In genomic region chr4:1453731-1454130, GRCh38 we compare ENCODE assay signal across 32 cellular contexts. TPM values are rescaled to one million over a fixed set of nuclear protein-coding genes. Genes with fewer than 3 reads are reported as not detected.
DNase-seq lines count a peak whose midpoint lies in the region; ATAC-seq, FAIRE-seq and TF ChIP-seq lines count a peak whose summit lies in the region.
"Had no signal": no experiment of that assay in that cellular context is flagged by ENCODE, and none has a peak within 500 bp of the region (broad histone marks: within the 10 kb centered on the region; RNA-seq: fewer than 3 reads in every experiment).

No MANE protein-coding gene starts in this region.

- H3K79me2 ChIP-seq in H1 (ENCODE audit: control insufficient read depth in 1 of 2, insufficient read depth in 2 of 2, low read length in 2 of 2) (no peaks in the 10 kb centered on the region), neural progenitor cell (ENCODE audit: low read depth) (no peaks in the 10 kb centered on the region)

- H2BK12ac ChIP-seq in H1 (ENCODE audit: low read depth, low read length), result no peak overlapping the region

- H4K20me1 ChIP-seq in IMR-90 (ENCODE audit: insufficient read depth, low read length) (no peaks in the 10 kb centered on the region), H1 (replicated peaks in 1 of 2; ENCODE audit: control insufficient read depth in 1 of 2, insufficient read depth in 2 of 2, low read length in 2 of 2) (peaks cover 0 to 15% of the 10 kb centered on the region in 2 experiments), neural progenitor cell (ENCODE audit: low read depth) (no peaks in the 10 kb centered on the region)
- H4K20me1 ChIP-seq: BLaER1 had no signal

- CTCF ChIA-PET in HEK293 (lab: Yijun Ruan, JAX) (no interaction called here), IMR-90 (lab: Yijun Ruan, JAX) (no interaction called here), H1 (lab: Charles Lee; ENCODE audit: partially characterized antibody) (no interaction called here)

- dilution Hi-C loops in IMR-90 (cut with HindIII; ENCODE audit: low sequenced_read_pairs, unreplicated experiment), result no loop called here

- no peak overlapping the region for H4K5ac ChIP-seq in IMR-90 (ENCODE audit: low read depth, low read length)
- no peak overlapping the region for H4K5ac ChIP-seq in H1 (ENCODE audit: insufficient read length, low read depth, low read length)

- H3K4ac ChIP-seq in IMR-90 (ENCODE audit: low read depth, low read length) (no peak overlapping the region), H1 (replicated peaks; ENCODE audit: insufficient read length, low read depth, low read length) (no peak overlapping the region)

- H3K9me3 Mint-ChIP-seq in neural progenitor cell, result peaks cover 24% of the 10 kb centered on the region
- peaks cover 27% of the 10 kb centered on the region for H3K9me3 Mint-ChIP-seq in activated T-helper 1 cell treated with anti-CD3 and anti-CD28 coated beads, Interleukin-12 subunit alpha, Interleukin-12 subunit beta, Interleukin-2, Interleukin-4 antibody, amounts not matched to agents 30 ng/mL and 10 ng/mL and 1 ng/mL, durations not matched to agents 14 hours and 24 hours and 36 hours

- TF ChIP-seq RAD21 in IMR-90 (IDR thresholded peaks at IDR 0.05; ENCODE audit: low read length) (no peak), H1 (IDR thresholded peaks at IDR 0.05 in 1 of 2, conservative IDR thresholded peaks at IDR 0.05 in 1 of 2; ENCODE audit: low read depth in 2 of 2, low read length in 2 of 2) (no peak)

- in situ Hi-C loops in IMR-90 (cut with MboI; ENCODE audit: low sequenced_read_pairs), result no loop called here

- H3K9me3 ChIP-seq in HEK293 (ENCODE audit: control insufficient read depth, insufficient read depth, low read depth, low read length), result no peaks in the 10 kb centered on the region
- H3K9me3 ChIP-seq in IMR-90 (ENCODE audit: control insufficient read depth, insufficient read depth, low read length), result peaks cover 2% of the 10 kb centered on the region; the same call in 1 of the 2 replicates
- H3K9me3 ChIP-seq in H1 (ENCODE audit: insufficient read depth in 2 of 2, low read depth in 1 of 2, low read length in 1 of 2), result peaks cover 0 to 17% of the 10 kb centered on the region in 2 experiments; a peak in 3 of 4 replicates
- H3K9me3 ChIP-seq in neural progenitor cell (ENCODE audit: low read depth), result no peaks in the 10 kb centered on the region
- H3K9me3 ChIP-seq: BE2C had no signal

- intact Hi-C loops in IMR-90 (cut with micrococcal nuclease), result no loop called here
- intact Hi-C loops in activated T-helper 1 cell treated with anti-CD3 and anti-CD28 coated beads, Interleukin-12 subunit alpha, Interleukin-12 subunit beta, Interleukin-2, Interleukin-4 antibody, amounts not matched to agents 30 ng/mL and 10 ng/mL and 1 ng/mL, durations not matched to agents 14 hours and 24 hours and 36 hours (cut with micrococcal nuclease), result no loop called here

- no TSS peak for BruUV-seq in IMR-90 (replicated peaks; lab: Mats Ljungman, UMichigan)

- peaks cover 2% of the 10 kb centered on the region for H3K36me3 Mint-ChIP-seq in neural progenitor cell
- H3K36me3 Mint-ChIP-seq in activated T-helper 1 cell treated with anti-CD3 and anti-CD28 coated beads, Interleukin-12 subunit alpha, Interleukin-12 subunit beta, Interleukin-2, Interleukin-4 antibody, amounts not matched to agents 30 ng/mL and 10 ng/mL and 1 ng/mL, durations not matched to agents 14 hours and 24 hours and 36 hours (ENCODE audit: low read depth), result peaks cover 2% of the 10 kb centered on the region
- H3K36me3 Mint-ChIP-seq: CD14-positive monocyte had no signal

- no peaks in the 10 kb centered on the region for H3F3A ChIP-seq in neural progenitor cell (ENCODE audit: low read depth)

- no peak for ATAC-seq in IMR-90 (ENCODE audit: low read depth)
- ATAC-seq: GM12878 had no signal

- peaks cover 21% of the 10 kb centered on the region for H3K27me3 Mint-ChIP-seq in neural progenitor cell (ENCODE audit: insufficient read depth, low read depth)
- peaks cover 6% of the 10 kb centered on the region for H3K27me3 Mint-ChIP-seq in activated T-helper 1 cell treated with anti-CD3 and anti-CD28 coated beads, Interleukin-12 subunit alpha, Interleukin-12 subunit beta, Interleukin-2, Interleukin-4 antibody, amounts not matched to agents 30 ng/mL and 10 ng/mL and 1 ng/mL, durations not matched to agents 14 hours and 24 hours and 36 hours (ENCODE audit: insufficient read depth)

- H3K14ac ChIP-seq in IMR-90 (replicated peaks; ENCODE audit: low read depth, low read length), result no peak overlapping the region
- H3K14ac ChIP-seq in H1 (ENCODE audit: insufficient read length), result no peak overlapping the region

- no peak overlapping the region for H3K4me3 ChIP-seq in HEK293 (ENCODE audit: low read depth, low read length)
- no peak overlapping the region for H3K4me3 ChIP-seq in IMR-90 (ENCODE audit: insufficient read depth, low read depth, low read length)
- no peak overlapping the region for H3K4me3 ChIP-seq in H1 (ENCODE audit: extremely low read depth in 1 of 4, insufficient read depth in 2 of 4, low read depth in 3 of 4, low read length in 4 of 4)
- no peak overlapping the region for H3K4me3 ChIP-seq in neural progenitor cell
- H3K4me3 ChIP-seq: BLaER1, GM12878 had no signal

- H3K23ac ChIP-seq in IMR-90 (ENCODE audit: low read depth, low read length) (no peak overlapping the region), H1 (ENCODE audit: insufficient read length) (no peak overlapping the region)

- H3K56ac ChIP-seq in IMR-90 (ENCODE audit: extremely low read depth, insufficient read depth, low read length) (no peak overlapping the region), H1 (replicated peaks; ENCODE audit: insufficient read length, low read depth, low read length) (peak overlapping the region; percentile 95)

- H2BK20ac ChIP-seq in IMR-90 (ENCODE audit: low read depth, low read length) (no peak overlapping the region), H1 (ENCODE audit: low read length) (no peak overlapping the region)

- H3K18ac ChIP-seq in IMR-90 (ENCODE audit: low read depth, low read length), result no peak overlapping the region
- H3K18ac ChIP-seq in H1 (ENCODE audit: extremely low read depth, low read length), result no peak overlapping the region

- H3K9ac ChIP-seq in IMR-90 (ENCODE audit: low read depth, low read length), result no peak overlapping the region
- no peak overlapping the region for H3K9ac ChIP-seq in H1 (replicated peaks in 1 of 4; ENCODE audit: extremely low read depth in 1 of 4, low read depth in 3 of 4, low read length in 3 of 4)
- H3K9ac ChIP-seq in neural progenitor cell, result no peak overlapping the region
- H3K9ac ChIP-seq: BLaER1 had no signal

- H4K8ac ChIP-seq in IMR-90 (ENCODE audit: low read depth in 2 of 2, low read length in 2 of 2) (no peak overlapping the region), H1 (ENCODE audit: extremely low read depth, insufficient read depth, low read length) (no peak overlapping the region)

- no peak overlapping the region for H3K27ac Mint-ChIP-seq in neural progenitor cell
- no peak overlapping the region for H3K27ac Mint-ChIP-seq in activated T-helper 1 cell treated with anti-CD3 and anti-CD28 coated beads, Interleukin-12 subunit alpha, Interleukin-12 subunit beta, Interleukin-2, Interleukin-4 antibody, amounts not matched to agents 30 ng/mL and 10 ng/mL and 1 ng/mL, durations not matched to agents 14 hours and 24 hours and 36 hours
- H3K27ac Mint-ChIP-seq: CD14-positive monocyte; CD4-positive, alpha-beta memory T cell; CD8-positive, alpha-beta memory T cell had no signal

- H2BK15ac ChIP-seq in IMR-90 (ENCODE audit: low read depth, low read length) (no peak overlapping the region), H1 (ENCODE audit: low read length) (no peak overlapping the region)

- DNase-seq in IMR-90, result no peak
- no peak for DNase-seq in H1 (ENCODE audit: low read depth in 1 of 2, low spot score in 2 of 2)
- DNase-seq in neural progenitor cell (ENCODE audit: low spot score), result no peak
- no peak for DNase-seq in GM12891 (ENCODE audit: insufficient read length, low spot score)
- no peak for DNase-seq in activated T-helper 1 cell treated with anti-CD3 and anti-CD28 coated beads, Interleukin-12 subunit alpha, Interleukin-12 subunit beta, Interleukin-2, Interleukin-4 antibody, amounts not matched to agents 30 ng/mL and 10 ng/mL and 1 ng/mL, durations not matched to agents 14 hours and 24 hours and 36 hours (ENCODE audit: low spot score)
- DNase-seq in stimulated activated CD4-positive, alpha-beta T cell treated with anti-CD3 and anti-CD28 coated beads, Interleukin-4, amount 100 ng/mL, for 24 hours, result no peak
- no peak for DNase-seq in cortex of kidney (lab: John Stamatoyannopoulos, UW)
- DNase-seq: 8988T; ACHN; BE2C; C1 segment of cervical spinal cord; CD4-positive, alpha-beta memory T cell; CD4-positive, CD25-positive, alpha-beta regulatory T cell; CD8-positive, alpha-beta memory T cell; COR-L47; DMS 273 treated with DMSO at 0.1 percent for 48 hours; DMS153; DMS53; DMS79; DND-41; EL; GDM1 had no signal

- H2BK120ac ChIP-seq in IMR-90 (ENCODE audit: low read depth, low read length), result no peak overlapping the region
- no peak overlapping the region for H2BK120ac ChIP-seq in H1 (replicated peaks; ENCODE audit: low read depth, low read length)

- H3K27ac ChIP-seq in HEK293 (ENCODE audit: extremely low read depth, low read depth, low read length) (no peak overlapping the region), IMR-90 (ENCODE audit: insufficient read depth, low read length) (no peak overlapping the region), H1 (ENCODE audit: low read depth, low read length) (no peak overlapping the region), neural progenitor cell (no peak overlapping the region)
- H3K27ac ChIP-seq: BLaER1 had no signal

- H2BK5ac ChIP-seq in IMR-90 (ENCODE audit: low read depth, low read length, poor library complexity, severe bottlenecking) (peak overlapping the region; percentile 54), H1 (ENCODE audit: low read depth, low read length) (no peak overlapping the region)

- no peak for TF ChIP-seq EP300 in H1 (IDR thresholded peaks at IDR 0.05; ENCODE audit: borderline replicate concordance in 1 of 2, low read depth in 2 of 2, low read length in 2 of 2)

- H3K4me2 ChIP-seq in IMR-90 (ENCODE audit: low read depth, low read length) (no peak overlapping the region), H1 (ENCODE audit: insufficient read depth in 1 of 2, low read depth in 2 of 2, low read length in 2 of 2) (no peak overlapping the region), neural progenitor cell (no peak overlapping the region)
- H3K4me2 ChIP-seq: BLaER1 had no signal

- POLR2A ChIA-PET in HEK293 (lab: Yijun Ruan, JAX), result no interaction called here
- POLR2A ChIA-PET in IMR-90 (lab: Charles Lee; ENCODE audit: unreplicated experiment), result no interaction called here
- POLR2A ChIA-PET in H1 (lab: Charles Lee; ENCODE audit: partially characterized antibody), result no interaction called here

- no peak for TF ChIP-seq CTCF in HEK293 (tag by site-specific recombination; IDR thresholded peaks at IDR 0.05)
- TF ChIP-seq CTCF in IMR-90 (conservative IDR thresholded peaks at IDR 0.05; ENCODE audit: low read depth, low read length), result no peak
- TF ChIP-seq CTCF in H1 (IDR thresholded peaks at IDR 0.05; ENCODE audit: control extremely low read depth in 1 of 3, insufficient read depth in 1 of 3, low read depth in 1 of 3, low read length in 3 of 3), result no peak
- TF ChIP-seq CTCF in neural progenitor cell (IDR thresholded peaks at IDR 0.05), result no peak

- H4K91ac ChIP-seq in IMR-90 (ENCODE audit: insufficient read depth, low read depth, low read length), result no peak overlapping the region
- no peak overlapping the region for H4K91ac ChIP-seq in H1 (replicated peaks; ENCODE audit: insufficient read length, low read length)

- H3K79me1 ChIP-seq in IMR-90 (ENCODE audit: low read depth in 1 of 2, low read length in 2 of 2), result no peaks in the 10 kb centered on the region
- H3K79me1 ChIP-seq in H1 (ENCODE audit: low read depth, low read length), result no peaks in the 10 kb centered on the region

- peaks cover 19% of the 10 kb centered on the region; the same call in 1 of the 2 replicates for H3K23me2 ChIP-seq in H1 (ENCODE audit: low read depth, low read length)

- no peaks in the 10 kb centered on the region for H3K4me1 Mint-ChIP-seq in neural progenitor cell
- no peaks in the 10 kb centered on the region for H3K4me1 Mint-ChIP-seq in activated T-helper 1 cell treated with anti-CD3 and anti-CD28 coated beads, Interleukin-12 subunit alpha, Interleukin-12 subunit beta, Interleukin-2, Interleukin-4 antibody, amounts not matched to agents 30 ng/mL and 10 ng/mL and 1 ng/mL, durations not matched to agents 14 hours and 24 hours and 36 hours (ENCODE audit: low read depth)
- H3K4me1 Mint-ChIP-seq: CD14-positive monocyte; CD4-positive, alpha-beta memory T cell; CD8-positive, alpha-beta memory T cell had no signal

- TF ChIP-seq POLR2A in IMR-90 (IDR thresholded peaks at IDR 0.05; ENCODE audit: low read depth, low read length) (no peak), H1 (IDR thresholded peaks at IDR 0.05; ENCODE audit: control extremely low read depth in 1 of 2, low read depth in 2 of 2, low read length in 2 of 2) (no peak), GM12891 (IDR thresholded peaks at IDR 0.05; ENCODE audit: low read depth, low read length) (no peak)

- H3K36me3 ChIP-seq in HEK293 (ENCODE audit: control insufficient read depth in 2 of 2, insufficient read depth in 1 of 2, low read length in 2 of 2) (no peaks in the 10 kb centered on the region), IMR-90 (ENCODE audit: control insufficient read depth, insufficient read depth, low read length) (no peaks in the 10 kb centered on the region), H1 (ENCODE audit: control insufficient read depth in 2 of 4, insufficient read depth in 4 of 4, low read length in 3 of 4) (no peaks in the 10 kb centered on the region; a peak in 1 of 8 replicates), neural progenitor cell (no peaks in the 10 kb centered on the region)
- H3K36me3 ChIP-seq: BE2C, BLaER1 had no signal

- H3K27me3 ChIP-seq in IMR-90 (ENCODE audit: control insufficient read depth, insufficient read depth, low read length) (peaks cover 13% of the 10 kb centered on the region), H1 (replicated peaks in 1 of 4; ENCODE audit: control insufficient read depth in 3 of 4, extremely low read depth in 1 of 4, insufficient read depth in 3 of 4, low read length in 3 of 4) (0 out of 7 replicates have a peak, but pooled peaks cover 0 to 7% (median 0%) of the 10 kb centered on the region in 4 experiments), neural progenitor cell (peaks cover 3% of the 10 kb centered on the region)

- H2AK9ac ChIP-seq in IMR-90 (replicated peaks; ENCODE audit: low read depth, low read length, poor library complexity), result no peak overlapping the region

- FAIRE-seq in H1 (lab: Jason Lieb, UNC), result no peak
- FAIRE-seq in GM12891 (lab: Jason Lieb, UNC), result no peak
- FAIRE-seq: A204.1, GM12878, GM19239 had no signal

- H3K4me3 Mint-ChIP-seq in neural progenitor cell, result peak overlapping the region; percentile 1
- no peak overlapping the region for H3K4me3 Mint-ChIP-seq in activated T-helper 1 cell treated with anti-CD3 and anti-CD28 coated beads, Interleukin-12 subunit alpha, Interleukin-12 subunit beta, Interleukin-2, Interleukin-4 antibody, amounts not matched to agents 30 ng/mL and 10 ng/mL and 1 ng/mL, durations not matched to agents 14 hours and 24 hours and 36 hours
- H3K4me3 Mint-ChIP-seq: CD14-positive monocyte; CD4-positive, alpha-beta memory T cell; CD4-positive, CD25-positive, alpha-beta regulatory T cell; CD8-positive, alpha-beta memory T cell had no signal

- 42% methylated on average over 2 of the region's 2 CpGs; no CpG with 5 or more reads in 1 of the 2 experiments for WGBS in IMR-90 (ENCODE audit: extremely low coverage in 2 of 2, insufficient read length in 1 of 2), 2 experiments
- WGBS in H1 (ENCODE audit: extremely low coverage in 1 of 2, insufficient coverage in 1 of 2, insufficient read length in 1 of 2, insufficient replicate concordance in 2 of 2, low coverage in 1 of 2, low lambda C conversion rate in 2 of 2, missing lambda C conversion rate in 1 of 2), 2 experiments, result 84% methylated on average over 2 of the region's 2 CpGs; no CpG with 5 or more reads in 1 of the 2 experiments

- H3K4me1 ChIP-seq in HEK293 (ENCODE audit: control insufficient read depth, insufficient read depth, low read length) (no peaks in the 10 kb centered on the region), IMR-90 (ENCODE audit: control insufficient read depth, insufficient read depth, low read length) (no peaks in the 10 kb centered on the region), H1 (replicated peaks in 1 of 4; ENCODE audit: control insufficient read depth in 3 of 4, insufficient read depth in 4 of 4, low read length in 3 of 4) (peaks cover 0 to 3% (median under 1%) of the 10 kb centered on the region in 4 experiments; a peak in 6 of 7 replicates), neural progenitor cell (peaks cover under 1% of the 10 kb centered on the region)
- H3K4me1 ChIP-seq: BE2C, BLaER1 had no signal

- H2AFZ ChIP-seq in IMR-90 (replicated peaks; ENCODE audit: low read length, poor library complexity) (no peak overlapping the region), H1 (ENCODE audit: low read length) (no peak overlapping the region), neural progenitor cell (replicated peaks) (no peak overlapping the region)

- H3K9me1 ChIP-seq in IMR-90 (ENCODE audit: insufficient read depth, low read length), result no peaks in the 10 kb centered on the region

- no peak overlapping the region for H2AK5ac ChIP-seq in IMR-90 (ENCODE audit: low read depth, low read length)
- peak overlapping the region; percentile 59; the same call in 1 of the 2 replicates for H2AK5ac ChIP-seq in H1 (ENCODE audit: low read depth, low read length)

RNA-seq across cellular contexts. Expression of gene NKX1-1, which starts 47.5 kb away (rescaled TPM):
- not detected in 2 replicates for total RNA-seq in IMR-90 (2012; rRNA removed)
- not detected in 2 replicates for polyA plus RNA-seq in IMR-90 (2012; rRNA removed)
- not detected in 2 replicates for polyA plus RNA-seq in IMR-90 (2012; cell fraction: cytosol; rRNA removed)
- not detected in 2 replicates for polyA plus RNA-seq in IMR-90 (2012; cell fraction: nucleus; rRNA removed; ENCODE audit: low replicate concordance)
- total RNA-seq in H1 (2021; fragmentation: NEBNext Ultra II Directional; extraction: Animal tissue kit (Norgen Biotek cat#: 25700)), result not detected in 2 replicates
- polyA plus RNA-seq in H1 (2011; rRNA removed), result not detected in 2 replicates
- polyA plus RNA-seq in H1 (2011; cell fraction: cytosol; rRNA removed), result not detected
- polyA plus RNA-seq in H1 (2011; cell fraction: nucleus; rRNA removed), result not detected
- polyA plus RNA-seq in H1 (2012, experiment 1 of 2), result not detected in 4 replicates
- not detected for polyA plus RNA-seq in H1 (2012, experiment 2 of 2)
- not detected for polyA plus RNA-seq in H1 (2013, experiment 1 of 2)
- not detected for polyA plus RNA-seq in H1 (2013, experiment 2 of 2)
- polyA minus RNA-seq in H1 (2011; rRNA and poly(A)+ RNA removed), result not detected in 2 replicates
- polyA minus RNA-seq in H1 (2011; cell fraction: cytosol; rRNA and poly(A)+ RNA removed), result not detected
- polyA minus RNA-seq in H1 (2011; cell fraction: nucleus; rRNA and poly(A)+ RNA removed), result not detected
- not detected in 2 replicates for total RNA-seq in neural progenitor cell (ENCODE audit: low replicate concordance)
- polyA plus RNA-seq in GM12891 (2012; ENCODE audit: low read depth, missing spikeins), result not detected
- total RNA-seq in activated T-helper 1 cell treated with anti-CD3 and anti-CD28 coated beads, Interleukin-12 subunit alpha, Interleukin-12 subunit beta, Interleukin-2, Interleukin-4 antibody, amounts not matched to agents 30 ng/mL and 10 ng/mL and 1 ng/mL, durations not matched to agents 14 hours and 24 hours and 36 hours, result not detected in 2 replicates
- total RNA-seq: A673; CD4-positive, alpha-beta memory T cell; CD4-positive, CD25-positive, alpha-beta regulatory T cell; CD8-positive, alpha-beta memory T cell; Daoy; G401; GM12878 had no signal
- polyA plus RNA-seq: AG04450; CD14-positive monocyte; CD4-positive, alpha-beta memory T cell; CD4-positive, CD25-positive, alpha-beta regulatory T cell; CD8-positive, alpha-beta memory T cell; GM12878 had no signal

Comparison
In these comparisons a context has a peak if more than half of its experiments do, and no peak if none do; other contexts are left out.
1. Of the 6 proteins assayed by ChIP-seq in both HEK293 and H1: peak only in HEK293: ATF2; only in H1: none; in both: none; in neither: 5.